In the genomic region with DNA sequence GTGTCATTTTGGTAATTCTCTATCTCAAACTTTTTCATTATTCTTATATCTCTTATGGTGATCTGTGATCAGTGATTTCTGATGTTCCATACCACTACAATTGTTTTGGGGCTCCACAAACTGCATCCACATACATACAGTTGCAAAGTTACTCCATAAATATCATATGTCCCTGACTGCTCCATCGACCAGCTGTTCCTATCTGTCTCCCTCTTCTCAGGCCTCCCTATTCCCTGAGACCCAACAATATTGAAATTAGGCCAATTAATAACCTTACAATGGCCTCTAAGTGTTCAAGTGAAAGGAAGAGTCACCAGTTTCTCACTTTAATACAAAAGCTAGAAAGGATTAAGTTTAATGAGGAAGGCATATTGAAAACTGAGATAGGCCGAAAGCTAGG, we compare ENCODE assay signal across 14 cellular contexts.
DNase-seq lines count a peak whose midpoint lies in the region; ATAC-seq and TF ChIP-seq lines count a peak whose summit lies in the region.
"Had no signal": no experiment of that assay in that cellular context is flagged by ENCODE, and none has a peak within 500 bp of the region (broad histone marks: within the 10 kb centered on the region; RNA-seq: fewer than 3 reads in every experiment).

No MANE protein-coding gene starts in this region.

- H3K4me1 Mint-ChIP-seq in mesothelial cell of epicardium (peaks cover 11% of the 10 kb centered on the region), nephron progenitor cell (no peaks in the 10 kb centered on the region)

- in situ Hi-C loops in KBM-7 (cut with MboI; ENCODE audit: low pct_unique_long_range_greater_than_20kb, low sequenced_read_pairs), result no loop called here

- DNase-seq in LHCN-M2 (ENCODE audit: low read depth) (peak; percentile 53), mesothelial cell of epicardium (ENCODE audit: low spot score in 2 of 2, unreplicated experiment in 2 of 2) (no peak), nephron progenitor cell (no peak), NCI-H128 (lab: John Stamatoyannopoulos, UW; ENCODE audit: unreplicated experiment) (no peak), KBM-7 (no peak)
- DNase-seq: C1 segment of cervical spinal cord; CD4-positive, alpha-beta memory T cell; COR-L47; DMS153; DND-41; H9 had no signal

- peaks cover 10% of the 10 kb centered on the region for H3K9me3 Mint-ChIP-seq in mesothelial cell of epicardium
- H3K9me3 Mint-ChIP-seq in nephron progenitor cell, result peaks cover 4% of the 10 kb centered on the region
- H3K9me3 Mint-ChIP-seq: GM23338, H9 had no signal

- H3K27ac Mint-ChIP-seq in mesothelial cell of epicardium (peak overlapping the region; percentile 62), nephron progenitor cell (peak overlapping the region; percentile 69)
- H3K27ac Mint-ChIP-seq: CD4-positive, alpha-beta memory T cell; GM23338 had no signal

- H3K4me3 Mint-ChIP-seq in mesothelial cell of epicardium (no peak overlapping the region), nephron progenitor cell (no peak overlapping the region)
- H3K4me3 Mint-ChIP-seq: CD4-positive, alpha-beta memory T cell; GM23338; H9 had no signal

- no peak for TF ChIP-seq CTCF in mesothelial cell of epicardium (IDR thresholded peaks at IDR 0.05; ENCODE audit: unreplicated experiment)
- TF ChIP-seq CTCF in nephron progenitor cell (IDR thresholded peaks at IDR 0.05), result no peak

- H3K36me3 Mint-ChIP-seq in mesothelial cell of epicardium (peaks cover 19% of the 10 kb centered on the region), nephron progenitor cell (ENCODE audit: low read depth) (peaks cover 34% of the 10 kb centered on the region)

- no peak for ATAC-seq in GM19328 (IDR thresholded peaks at IDR 0.05; ENCODE audit: unreplicated experiment)
- ATAC-seq: GM23338, HCT116 had no signal

- H3K27me3 Mint-ChIP-seq in mesothelial cell of epicardium (ENCODE audit: low read depth) (no peaks in the 10 kb centered on the region), nephron progenitor cell (ENCODE audit: low read depth, poor library complexity) (no peaks in the 10 kb centered on the region)
- H3K27me3 Mint-ChIP-seq: CD4-positive, alpha-beta memory T cell had no signal
